ENCODE assay signal across 17 cellular contexts in genomic region chr1:41521766-41522165, GRCh38. TPM values are rescaled to one million over a fixed set of nuclear protein-coding genes. Genes with fewer than 3 reads are reported as not detected.
A peak's percentile ranks its signal among the peaks of the same experiment; 100 is the strongest.
DNase-seq lines count a peak whose midpoint lies in the region; TF ChIP-seq lines count a peak whose summit lies in the region.
"Had no signal": no experiment of that assay in that cellular context is flagged by ENCODE, and none has a peak within 500 bp of the region (broad histone marks: within the 10 kb centered on the region; RNA-seq: fewer than 3 reads in every experiment).

No MANE protein-coding gene starts in this region.

- H3K36me3 ChIP-seq in cardiac muscle cell (no peaks in the 10 kb centered on the region), left ventricle myocardium inferior (no peaks in the 10 kb centered on the region), mesendoderm (ENCODE audit: control insufficient read depth, insufficient read depth, low read length) (no peaks in the 10 kb centered on the region), trophoblast cell (ENCODE audit: control insufficient read depth in 1 of 2, insufficient read depth in 2 of 2, low read length in 2 of 2) (no peaks in the 10 kb centered on the region)
- H3K36me3 ChIP-seq in effector memory CD4-positive, alpha-beta T cell (ENCODE audit: control insufficient read depth, insufficient read depth, low read length) = no peaks in the 10 kb centered on the region
- H3K36me3 ChIP-seq: SJCRH30 had no signal

- peaks cover 32% of the 10 kb centered on the region for H3K36me3 Mint-ChIP-seq in activated CD4-positive, alpha-beta memory T cell treated with anti-CD3 and anti-CD28 coated beads for 36 hours

- peak in 1 of 2 donors; percentile 46 for DNase-seq in cardiac muscle cell (ENCODE audit: low read depth in 1 of 2, low spot score in 1 of 2)
- no peak for DNase-seq in left ventricle myocardium inferior
- peak; percentile 64 for DNase-seq in ecto neural progenitor cell (ENCODE audit: low spot score)
- DNase-seq in mesendoderm = peak; percentile 82
- no peak for DNase-seq in trophoblast cell
- no peak for DNase-seq in activated CD4-positive, alpha-beta memory T cell treated with anti-CD3 and anti-CD28 coated beads for 36 hours
- DNase-seq in effector memory CD4-positive, alpha-beta T cell = no peak
- DNase-seq in cerebellar nuclear complex (lab: John Stamatoyannopoulos, UW) = no peak
- DNase-seq: 8988T, DMS79, KBM-7, NCI-H1694 treated with DMSO at 0.1 percent for 48 hours, PC-9, SJCRH30 had no signal

- H3K23ac ChIP-seq in mesendoderm (ENCODE audit: low read length) (no peak overlapping the region), trophoblast cell (ENCODE audit: low read length) (no peak overlapping the region)

- H2BK5ac ChIP-seq in mesendoderm (ENCODE audit: low read length) (no peak overlapping the region), trophoblast cell (ENCODE audit: low read depth, low read length, poor library complexity) (peak overlapping the region; percentile 86)

- H2BK12ac ChIP-seq in trophoblast cell (ENCODE audit: low read length) = no peak overlapping the region

- no peak overlapping the region for H3K4me3 ChIP-seq in cardiac muscle cell
- no peak overlapping the region for H3K4me3 ChIP-seq in left ventricle myocardium inferior
- no peak overlapping the region for H3K4me3 ChIP-seq in mesendoderm (ENCODE audit: low read length)
- H3K4me3 ChIP-seq in trophoblast cell (ENCODE audit: low read depth, low read length) = no peak overlapping the region
- H3K4me3 ChIP-seq in effector memory CD4-positive, alpha-beta T cell (ENCODE audit: insufficient read depth, low read depth, low read length, poor library complexity, severe bottlenecking) = no peak overlapping the region
- H3K4me3 ChIP-seq: PC-9, SJCRH30 had no signal

- no peak overlapping the region for H4K12ac ChIP-seq in trophoblast cell (ENCODE audit: low read depth, low read length)

- H2BK120ac ChIP-seq in mesendoderm (ENCODE audit: low read depth, low read length) = no peak overlapping the region
- peak overlapping the region; percentile 95 for H2BK120ac ChIP-seq in trophoblast cell (ENCODE audit: insufficient read depth, low read length, poor library complexity)

- H3K18ac ChIP-seq in mesendoderm (ENCODE audit: low read length) (no peak overlapping the region), trophoblast cell (ENCODE audit: low read length) (peak overlapping the region; percentile 84)

- CTCF ChIA-PET in activated CD4-positive, alpha-beta memory T cell treated with anti-CD3 and anti-CD28 coated beads for 36 hours (lab: Charles Lee) = interaction anchor here (1.0 kb wide), 1 partner anchor 290 kb away, joined by 3 read pairs; no protein-coding TSS in a partner anchor

- H3K4me2 ChIP-seq in mesendoderm (ENCODE audit: low read length) (no peak overlapping the region), trophoblast cell (ENCODE audit: low read length) (no peak overlapping the region)
- H3K4me2 ChIP-seq: PC-9 had no signal

- H3K27me3 ChIP-seq in cardiac muscle cell = no peaks in the 10 kb centered on the region
- H3K27me3 ChIP-seq in left ventricle myocardium inferior (ENCODE audit: low read depth) = no peaks in the 10 kb centered on the region
- H3K27me3 ChIP-seq in mesendoderm (ENCODE audit: insufficient read depth, low read length, poor library complexity) = no peaks in the 10 kb centered on the region
- H3K27me3 ChIP-seq in trophoblast cell (ENCODE audit: insufficient read depth, low read length) = no peaks in the 10 kb centered on the region
- H3K27me3 ChIP-seq in effector memory CD4-positive, alpha-beta T cell (replicated peaks; ENCODE audit: control insufficient read depth, insufficient read depth, low read length, poor library complexity, severe bottlenecking) = no peaks in the 10 kb centered on the region
- H3K27me3 ChIP-seq: SJCRH30 had no signal

- H3K56ac ChIP-seq in mesendoderm (ENCODE audit: low read length) = peak overlapping the region; percentile 68

- H3K4ac ChIP-seq in mesendoderm (ENCODE audit: low read depth, low read length) (no peak overlapping the region), trophoblast cell (ENCODE audit: low read depth, low read length) (no peak overlapping the region)

- TF ChIP-seq CTCF in cardiac muscle cell (IDR thresholded peaks at IDR 0.05; ENCODE audit: low read depth, low read length) (no peak), left ventricle myocardium inferior (IDR thresholded peaks at IDR 0.05; ENCODE audit: borderline replicate concordance) (no peak)

- H3K27ac Mint-ChIP-seq in activated CD4-positive, alpha-beta memory T cell treated with anti-CD3 and anti-CD28 coated beads for 36 hours = no peak overlapping the region

- H3K9ac ChIP-seq in mesendoderm (ENCODE audit: low read length) (no peak overlapping the region), trophoblast cell (ENCODE audit: low read length) (no peak overlapping the region)

- H3K79me2 ChIP-seq in mesendoderm (ENCODE audit: control insufficient read depth, insufficient read depth, low read length) (no peaks in the 10 kb centered on the region), trophoblast cell (ENCODE audit: control insufficient read depth, insufficient read depth, low read length, poor library complexity) (peaks cover 6% of the 10 kb centered on the region)

- no CpG with 5 or more reads among the region's 12 CpGs for WGBS in mesendoderm (ENCODE audit: extremely low coverage, insufficient coverage, low lambda C conversion rate)
- WGBS in trophoblast cell (ENCODE audit: extremely low coverage, insufficient coverage, insufficient read length) = no CpG with 5 or more reads among the region's 12 CpGs

- no peak overlapping the region for H2AFZ ChIP-seq in trophoblast cell (ENCODE audit: insufficient read depth, low read length, poor library complexity)
- H2AFZ ChIP-seq: PC-9 had no signal

- no peak overlapping the region for H4K8ac ChIP-seq in mesendoderm (ENCODE audit: low read depth, low read length)
- H4K8ac ChIP-seq in trophoblast cell (ENCODE audit: low read depth, low read length) = peak overlapping the region; percentile 2

- H2AK5ac ChIP-seq in mesendoderm (ENCODE audit: low read length) = no peak overlapping the region
- no peak overlapping the region for H2AK5ac ChIP-seq in trophoblast cell (ENCODE audit: low read length)

- H3K27ac ChIP-seq in cardiac muscle cell = peak overlapping the region; percentile 63
- no peak overlapping the region for H3K27ac ChIP-seq in left ventricle myocardium inferior (replicated peaks)
- H3K27ac ChIP-seq in mesendoderm (ENCODE audit: low read depth, low read length) = no peak overlapping the region
- peak overlapping the region; percentile 73 for H3K27ac ChIP-seq in trophoblast cell (ENCODE audit: low read depth, low read length)
- H3K27ac ChIP-seq in effector memory CD4-positive, alpha-beta T cell (ENCODE audit: insufficient read depth, low read length, poor library complexity, severe bottlenecking) = no peak overlapping the region
- H3K27ac ChIP-seq: PC-9, RWPE1, SJCRH30 had no signal

- H4K91ac ChIP-seq in trophoblast cell (ENCODE audit: low read depth, low read length) = peak overlapping the region; percentile 99

- intact Hi-C loops in left ventricle myocardium inferior (cut with micrococcal nuclease) = no loop called here
- intact Hi-C loops in activated CD4-positive, alpha-beta memory T cell treated with anti-CD3 and anti-CD28 coated beads for 36 hours (cut with micrococcal nuclease) = no loop called here

- no peaks in the 10 kb centered on the region for H3K9me3 Mint-ChIP-seq in activated CD4-positive, alpha-beta memory T cell treated with anti-CD3 and anti-CD28 coated beads for 36 hours

- peak overlapping the region; percentile 89 for H3K14ac ChIP-seq in trophoblast cell (ENCODE audit: low read length)

- POLR2A ChIA-PET in activated CD4-positive, alpha-beta memory T cell treated with anti-CD3 and anti-CD28 coated beads for 36 hours (lab: Charles Lee) = no interaction called here

- no peak overlapping the region for H4K5ac ChIP-seq in mesendoderm (ENCODE audit: low read length)

- no peaks in the 10 kb centered on the region for H3K79me1 ChIP-seq in mesendoderm (ENCODE audit: low read length)
- peaks cover 18% of the 10 kb centered on the region for H3K79me1 ChIP-seq in trophoblast cell (ENCODE audit: low read length)

- H3K4me1 ChIP-seq in cardiac muscle cell (ENCODE audit: low read depth) (peaks cover 18% of the 10 kb centered on the region), left ventricle myocardium inferior (peaks cover 10% of the 10 kb centered on the region), mesendoderm (ENCODE audit: control insufficient read depth, low read depth, low read length) (peaks cover 5% of the 10 kb centered on the region), trophoblast cell (ENCODE audit: control insufficient read depth in 1 of 2, insufficient read depth in 2 of 2, low read length in 2 of 2) (peaks cover 24% of the 10 kb centered on the region in 2 experiments)
- no peaks in the 10 kb centered on the region for H3K4me1 ChIP-seq in effector memory CD4-positive, alpha-beta T cell (ENCODE audit: control insufficient read depth, insufficient read depth, low read length, poor library complexity, severe bottlenecking)

- H3K27me3 Mint-ChIP-seq in activated CD4-positive, alpha-beta memory T cell treated with anti-CD3 and anti-CD28 coated beads for 36 hours = no peaks in the 10 kb centered on the region

- H3K4me1 Mint-ChIP-seq in activated CD4-positive, alpha-beta memory T cell treated with anti-CD3 and anti-CD28 coated beads for 36 hours (ENCODE audit: low read depth) = peaks cover 1% of the 10 kb centered on the region

- H3K4me3 Mint-ChIP-seq in activated CD4-positive, alpha-beta memory T cell treated with anti-CD3 and anti-CD28 coated beads for 36 hours = no peak overlapping the region
- H3K4me3 Mint-ChIP-seq: CD14-positive monocyte had no signal

- H2BK15ac ChIP-seq in mesendoderm (replicated peaks; ENCODE audit: low read depth) = no peak overlapping the region

- no peaks in the 10 kb centered on the region for H3K9me3 ChIP-seq in cardiac muscle cell (ENCODE audit: low read depth)
- H3K9me3 ChIP-seq in left ventricle myocardium inferior (replicated peaks) = no peaks in the 10 kb centered on the region
- H3K9me3 ChIP-seq in trophoblast cell (ENCODE audit: insufficient read depth, low read depth, low read length) = peaks cover 7% of the 10 kb centered on the region
- H3K9me3 ChIP-seq in effector memory CD4-positive, alpha-beta T cell (ENCODE audit: control insufficient read depth, low read length) = no peaks in the 10 kb centered on the region
- H3K9me3 ChIP-seq: SJCRH30 had no signal

RNA-seq across cellular contexts. Expression of gene EDN2, which starts 37.3 kb away (rescaled TPM):
- 0.92 and 0.98 TPM in 2 replicates for total RNA-seq in cardiac muscle cell
- polyA plus RNA-seq in cardiac muscle cell = 1.8 TPM in 2 replicates
- 0.47 TPM for total RNA-seq in left ventricle myocardium inferior
- polyA plus RNA-seq in mesendoderm (2013, experiment 1 of 2) = 0.48 TPM
- 0.48 TPM for polyA plus RNA-seq in mesendoderm (2013, experiment 2 of 2)
- polyA plus RNA-seq in trophoblast cell (2013) = 0.14 and 0.19 TPM in 2 replicates
- not detected for total RNA-seq in activated CD4-positive, alpha-beta memory T cell treated with anti-CD3 and anti-CD28 coated beads for 36 hours
- total RNA-seq: NCI-H460 had no signal
- polyA plus RNA-seq: CD14-positive monocyte had no signal

Comparison
In these comparisons a context has a peak if more than half of its experiments do, and no peak if none do; other contexts are left out.
1. H3K27ac ChIP-seq: peak in cardiac muscle cell (single experiment) and trophoblast cell (single experiment); none in left ventricle myocardium inferior (single experiment), mesendoderm (single experiment) and effector memory CD4-positive, alpha-beta T cell (single experiment).
2. DNase-seq: peak in ecto neural progenitor cell (single experiment) and mesendoderm (single experiment); none in left ventricle myocardium inferior (single experiment), trophoblast cell (0 of 2), activated CD4-positive, alpha-beta memory T cell treated with anti-CD3 and anti-CD28 coated beads for 36 hours (single experiment), effector memory CD4-positive, alpha-beta T cell (0 of 3) and cerebellar nuclear complex (0 of 2).